Comparison of ENCODE assay signal across 25 cellular contexts in genomic region chr11:111699579-111700156, GRCh38.
"Had no signal": no experiment of that assay in that cellular context is flagged by ENCODE, and none has a peak within 500 bp of the region (broad histone marks: within the 10 kb centered on the region; RNA-seq: fewer than 3 reads in every experiment).

No MANE protein-coding gene starts in this region.

- H3K4me1 ChIP-seq: ascending aorta had no signal

- H3K4me3 ChIP-seq: ascending aorta, coronary artery, dorsolateral prefrontal cortex, left lung, lung, neural progenitor cell, right atrium auricular region, spleen, tibial artery, upper lobe of right lung had no signal

- DNase-seq: activated CD4-positive, alpha-beta T cell treated with anti-CD3 and anti-CD28 coated beads for 4 hours; activated CD4-positive, alpha-beta T cell treated with anti-CD3 and anti-CD28 coated beads, Interleukin-2, amount 50 U/mL, for 4 hours; activated gamma-delta T cell; activated naive CD4-positive, alpha-beta T cell treated with anti-CD3 and anti-CD28 coated beads, Interleukin-2, amount 10 ng/mL, durations not matched to agents 7 days and 5 days; activated naive CD8-positive, alpha-beta T cell treated with anti-CD3 and anti-CD28 coated beads, Interleukin-2, amount 10 ng/mL, durations not matched to agents 7 days and 5 days; brain microvascular endothelial cell; dorsolateral prefrontal cortex; effector memory CD4-positive, alpha-beta T cell; left lung; natural killer cell; occipital lobe; spleen; stimulated activated naive CD4-positive, alpha-beta T cell treated with Interleukin-2 at 50 U/mL for 16 hours; substantia nigra; T-helper 1 cell; tibial artery; upper lobe of right lung had no signal

- FAIRE-seq: TTC549 had no signal

- H3K4me3 Mint-ChIP-seq: activated naive CD4-positive, alpha-beta T cell treated with anti-CD3 and anti-CD28 coated beads, Interleukin-2, amount 10 ng/mL, durations not matched to agents 7 days and 5 days; activated naive CD8-positive, alpha-beta T cell treated with anti-CD3 and anti-CD28 coated beads, Interleukin-2, amount 10 ng/mL, durations not matched to agents 7 days and 5 days; natural killer cell; neural progenitor cell had no signal

- H3K4me1 Mint-ChIP-seq: activated naive CD4-positive, alpha-beta T cell treated with anti-CD3 and anti-CD28 coated beads, Interleukin-2, amount 10 ng/mL, durations not matched to agents 7 days and 5 days; activated naive CD8-positive, alpha-beta T cell treated with anti-CD3 and anti-CD28 coated beads, Interleukin-2, amount 10 ng/mL, durations not matched to agents 7 days and 5 days had no signal

- H3K27me3 ChIP-seq: ascending aorta, brain microvascular endothelial cell, dorsolateral prefrontal cortex, left lung, neural progenitor cell, right atrium auricular region, spleen, tibial artery, upper lobe of right lung had no signal

- H3K9me3 ChIP-seq: ascending aorta, left lung, right atrium auricular region, spleen, tibial artery, upper lobe of right lung had no signal

- H3K4me2 ChIP-seq: neural progenitor cell had no signal

- H3K9ac ChIP-seq: neural progenitor cell, parathyroid adenoma had no signal

- H3K36me3 ChIP-seq: neural progenitor cell had no signal

- H3K27me3 Mint-ChIP-seq: activated naive CD4-positive, alpha-beta T cell treated with anti-CD3 and anti-CD28 coated beads, Interleukin-2, amount 10 ng/mL, durations not matched to agents 7 days and 5 days; activated naive CD8-positive, alpha-beta T cell treated with anti-CD3 and anti-CD28 coated beads, Interleukin-2, amount 10 ng/mL, durations not matched to agents 7 days and 5 days had no signal

- H3K9me3 Mint-ChIP-seq: activated naive CD4-positive, alpha-beta T cell treated with anti-CD3 and anti-CD28 coated beads, Interleukin-2, amount 10 ng/mL, durations not matched to agents 7 days and 5 days; activated naive CD8-positive, alpha-beta T cell treated with anti-CD3 and anti-CD28 coated beads, Interleukin-2, amount 10 ng/mL, durations not matched to agents 7 days and 5 days; natural killer cell; neural progenitor cell had no signal

- H2AFZ ChIP-seq: neural progenitor cell, parathyroid adenoma had no signal

- H3K27ac ChIP-seq: ascending aorta, coronary artery, left lung, neural progenitor cell, parathyroid adenoma, spleen, tibial artery, upper lobe of right lung, VCaP had no signal

- ATAC-seq: left lung, upper lobe of right lung had no signal

- H3K36me3 Mint-ChIP-seq: natural killer cell had no signal

- H3K27ac Mint-ChIP-seq: activated naive CD4-positive, alpha-beta T cell treated with anti-CD3 and anti-CD28 coated beads, Interleukin-2, amount 10 ng/mL, durations not matched to agents 7 days and 5 days; activated naive CD8-positive, alpha-beta T cell treated with anti-CD3 and anti-CD28 coated beads, Interleukin-2, amount 10 ng/mL, durations not matched to agents 7 days and 5 days; neural progenitor cell had no signal
